Comparison of ENCODE assay signal across 9 cellular contexts in the genomic region with DNA sequence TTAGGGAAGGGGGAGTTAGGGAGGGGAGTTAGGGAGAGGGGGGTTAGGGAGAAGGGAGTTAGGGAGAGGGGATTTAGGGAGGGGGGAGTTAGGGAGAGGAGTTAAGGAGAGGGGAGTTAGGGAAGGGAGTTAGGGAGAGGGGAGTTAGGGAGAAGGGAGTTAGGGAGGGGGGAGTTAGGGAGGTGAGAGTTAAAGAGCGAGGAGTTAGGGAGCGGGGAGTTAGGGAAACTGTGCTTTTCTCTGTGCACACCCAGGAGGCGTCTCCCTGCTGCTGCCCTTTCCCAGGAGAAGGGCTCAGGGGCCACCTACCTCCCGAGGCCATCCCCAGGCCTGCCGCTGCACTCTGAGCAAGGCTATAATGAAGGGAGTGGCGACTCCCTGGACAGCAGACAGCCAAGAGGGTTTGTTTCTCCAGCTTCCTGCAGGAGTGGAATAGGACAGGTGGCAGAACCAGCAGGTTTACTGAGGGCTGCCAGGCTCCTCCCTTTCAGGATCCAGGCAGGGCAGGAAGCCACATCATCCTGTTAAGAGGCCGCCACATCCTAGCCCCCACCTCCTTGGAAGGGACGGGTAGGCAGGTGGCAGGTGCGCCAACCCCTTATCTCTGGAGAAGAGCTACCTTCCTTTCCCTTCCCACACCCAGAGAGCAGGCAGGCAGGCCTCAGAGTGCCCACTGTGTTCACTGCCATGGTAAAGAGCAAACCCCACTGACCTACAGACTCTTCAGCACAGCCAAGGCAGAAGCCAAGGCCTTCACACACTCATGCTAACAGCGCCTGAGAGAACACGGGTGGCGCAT. TPM values are rescaled to one million over a fixed set of nuclear protein-coding genes. Genes with fewer than 3 reads are reported as not detected.
DNase-seq lines count a peak whose midpoint lies in the region; ATAC-seq and TF ChIP-seq lines count a peak whose summit lies in the region.
"Had no signal": no experiment of that assay in that cellular context is flagged by ENCODE, and none has a peak within 500 bp of the region (broad histone marks: within the 10 kb centered on the region; RNA-seq: fewer than 3 reads in every experiment).

No MANE protein-coding gene starts in this region.

- H3K27ac Mint-ChIP-seq in CD8-positive, alpha-beta memory T cell = peak overlapping the region in 6 of 8 donors; percentile 17 to 89 (median 50)
- H3K27ac Mint-ChIP-seq in activated CD8-positive, alpha-beta T cell treated with anti-CD3 and anti-CD28 coated beads, Interleukin-2, amount 10 ng/mL, durations not matched to agents 7 days and 5 days = peak overlapping the region; percentile 77

- peaks cover 45 to 71% (median 52%) of the 10 kb centered on the region in 3 donors for H3K4me1 Mint-ChIP-seq in CD8-positive, alpha-beta memory T cell
- peaks cover 52% of the 10 kb centered on the region for H3K4me1 Mint-ChIP-seq in activated CD8-positive, alpha-beta T cell treated with anti-CD3 and anti-CD28 coated beads, Interleukin-2, amount 10 ng/mL, durations not matched to agents 7 days and 5 days (ENCODE audit: low read depth)

- peaks cover 0 to 10% of the 10 kb centered on the region in 2 donors for H3K27me3 Mint-ChIP-seq in CD8-positive, alpha-beta memory T cell
- no peaks in the 10 kb centered on the region for H3K27me3 Mint-ChIP-seq in activated CD8-positive, alpha-beta T cell treated with anti-CD3 and anti-CD28 coated beads, Interleukin-2, amount 10 ng/mL, durations not matched to agents 7 days and 5 days (ENCODE audit: low read depth)

- peaks cover 0 to 2% (median 0%) of the 10 kb centered on the region in 5 donors for H3K9me3 Mint-ChIP-seq in CD8-positive, alpha-beta memory T cell
- no peaks in the 10 kb centered on the region for H3K9me3 Mint-ChIP-seq in activated CD8-positive, alpha-beta T cell treated with anti-CD3 and anti-CD28 coated beads, Interleukin-2, amount 10 ng/mL, durations not matched to agents 7 days and 5 days (ENCODE audit: insufficient read depth)

- no peaks in the 10 kb centered on the region for H3K9me3 ChIP-seq in CD8-positive, alpha-beta memory T cell (ENCODE audit: low read length)

- H3K27me3 ChIP-seq in CD8-positive, alpha-beta memory T cell (ENCODE audit: insufficient read depth, low read length, poor library complexity, severe bottlenecking) = no peaks in the 10 kb centered on the region

- H3K4me1 ChIP-seq in CD8-positive, alpha-beta memory T cell (ENCODE audit: insufficient read depth, low read length) = peaks cover 48% of the 10 kb centered on the region

- DNase-seq in CD8-positive, alpha-beta memory T cell = no peak
- DNase-seq in NCI-H128 (lab: John Stamatoyannopoulos, UW; ENCODE audit: unreplicated experiment) (peak; percentile 37), mucosa of gallbladder (ENCODE audit: low spot score) (peak; percentile 65), GM10266 (ENCODE audit: extremely low spot score) (no peak)
- peak; percentile 43 for DNase-seq in activated CD8-positive, alpha-beta T cell treated with anti-CD3 and anti-CD28 coated beads, Interleukin-2, amount 10 ng/mL, durations not matched to agents 7 days and 5 days
- no peak for DNase-seq in NK-92 treated with Interleukin-12 subunit alpha and Interleukin-12 subunit beta, amount 100 ng/mL, for 24 hours (lab: John Stamatoyannopoulos, UW)
- DNase-seq in activated CD8-positive, alpha-beta memory T cell treated with anti-CD3 and anti-CD28 coated beads, Interleukin-2, amount 50 U/mL, for 4 hours = no peak
- DNase-seq: occipital lobe had no signal

- ATAC-seq in activated CD8-positive, alpha-beta T cell treated with anti-CD3 and anti-CD28 coated beads, Interleukin-2, amount 10 ng/mL, durations not matched to agents 7 days and 5 days = peak; percentile 4
- ATAC-seq in GM21526 (IDR thresholded peaks at IDR 0.05; ENCODE audit: low FRiP score, unreplicated experiment) = no peak

- H3K36me3 Mint-ChIP-seq in CD8-positive, alpha-beta memory T cell = peaks cover 0 to 46% (median 4%) of the 10 kb centered on the region in 3 donors
- peaks cover 32% of the 10 kb centered on the region for H3K36me3 Mint-ChIP-seq in activated CD8-positive, alpha-beta T cell treated with anti-CD3 and anti-CD28 coated beads, Interleukin-2, amount 10 ng/mL, durations not matched to agents 7 days and 5 days (ENCODE audit: low read depth)

- POLR2A ChIA-PET in CD8-positive, alpha-beta memory T cell (lab: Charles Lee) = no interaction called here
- POLR2A ChIA-PET in activated CD8-positive, alpha-beta T cell treated with anti-CD3 and anti-CD28 coated beads, Interleukin-2, amount 10 ng/mL, durations not matched to agents 7 days and 5 days (lab: Charles Lee) = interaction anchor here (1.1 kb wide), 1 partner anchor 16 kb away, joined by 3 read pairs; no protein-coding TSS in a partner anchor

- CTCF ChIA-PET in CD8-positive, alpha-beta memory T cell (lab: Charles Lee) = no interaction called here
- CTCF ChIA-PET in activated CD8-positive, alpha-beta T cell treated with anti-CD3 and anti-CD28 coated beads, Interleukin-2, amount 10 ng/mL, durations not matched to agents 7 days and 5 days (lab: Charles Lee) = interaction anchor here (0.9 kb wide), 1 partner anchor 172 kb away, joined by 3 read pairs; no protein-coding TSS in a partner anchor

- no peak for TF ChIP-seq CTCF in GM10266 (IDR thresholded peaks at IDR 0.05; ENCODE audit: control insufficient read depth, insufficient read depth, low read depth, missing control alignments)

- H3K36me3 ChIP-seq in CD8-positive, alpha-beta memory T cell (ENCODE audit: insufficient read depth, low read length) = no peaks in the 10 kb centered on the region

- H3K27ac ChIP-seq in CD8-positive, alpha-beta memory T cell (ENCODE audit: low read depth, low read length) = no peak overlapping the region

- H3K4me3 ChIP-seq in CD8-positive, alpha-beta memory T cell (ENCODE audit: low read length) = peak overlapping the region; percentile 31

- H3K4me3 Mint-ChIP-seq in CD8-positive, alpha-beta memory T cell = peak overlapping the region in 5 of 7 donors; percentile 1 to 58 (median 37)
- H3K4me3 Mint-ChIP-seq in activated CD8-positive, alpha-beta T cell treated with anti-CD3 and anti-CD28 coated beads, Interleukin-2, amount 10 ng/mL, durations not matched to agents 7 days and 5 days = no peak overlapping the region

RNA-seq across cellular contexts. Expression of a gene that starts 4.3 kb away (rescaled TPM):
- total RNA-seq in CD8-positive, alpha-beta memory T cell = 10 to 100 TPM; 45.5 to 47.3 TPM
- 13.4 TPM for polyA plus RNA-seq in CD8-positive, alpha-beta memory T cell
- 10 to 100 TPM; 74.4 to 78.5 TPM for total RNA-seq in activated CD8-positive, alpha-beta T cell treated with anti-CD3 and anti-CD28 coated beads, Interleukin-2, amount 10 ng/mL, durations not matched to agents 7 days and 5 days
- 132 TPM for total RNA-seq in mucosa of gallbladder

RNA-seq across cellular contexts. Expression of a gene that starts 18.7 kb away (rescaled TPM):
- under 1 TPM in 1 of 2 experiments, not detected in 1; 0.22 TPM for total RNA-seq in CD8-positive, alpha-beta memory T cell
- polyA plus RNA-seq in CD8-positive, alpha-beta memory T cell = not detected
- total RNA-seq in activated CD8-positive, alpha-beta T cell treated with anti-CD3 and anti-CD28 coated beads, Interleukin-2, amount 10 ng/mL, durations not matched to agents 7 days and 5 days = not detected
- total RNA-seq in mucosa of gallbladder = 45.3 TPM

RNA-seq across cellular contexts. Expression of a gene that starts 25.5 kb away (rescaled TPM):
- 1 to 10 TPM; 8.6 to 9.1 TPM for total RNA-seq in CD8-positive, alpha-beta memory T cell
- 23.1 TPM for polyA plus RNA-seq in CD8-positive, alpha-beta memory T cell
- total RNA-seq in activated CD8-positive, alpha-beta T cell treated with anti-CD3 and anti-CD28 coated beads, Interleukin-2, amount 10 ng/mL, durations not matched to agents 7 days and 5 days = 100 to 1,000 TPM; 172 to 181 TPM
- total RNA-seq in mucosa of gallbladder = 761 TPM

Comparison
In these comparisons a context has a peak if more than half of its experiments do, and no peak if none do; other contexts are left out.
1. DNase-seq: peak in NCI-H128 (single experiment), activated CD8-positive, alpha-beta T cell treated with anti-CD3 and anti-CD28 coated beads, Interleukin-2, amount 10 ng/mL, durations not matched to agents 7 days and 5 days (single experiment) and mucosa of gallbladder (single experiment); none in CD8-positive, alpha-beta memory T cell (0 of 5), NK-92 treated with Interleukin-12 subunit alpha and Interleukin-12 subunit beta, amount 100 ng/mL, for 24 hours (single experiment), GM10266 (single experiment) and activated CD8-positive, alpha-beta memory T cell treated with anti-CD3 and anti-CD28 coated beads, Interleukin-2, amount 50 U/mL, for 4 hours (single experiment).
2. RNA of a gene that starts 18.7 kb away (total RNA-seq): 45.3 TPM in mucosa of gallbladder (single experiment); 0.22 TPM in CD8-positive, alpha-beta memory T cell and not detected in activated CD8-positive, alpha-beta T cell treated with anti-CD3 and anti-CD28 coated beads, Interleukin-2, amount 10 ng/mL, durations not matched to agents 7 days and 5 days; every median in the first group is over 10 times any median in the second.
3. RNA of a gene that starts 25.5 kb away (total RNA-seq): 761 TPM in mucosa of gallbladder (single experiment) and 172 to 181 TPM in activated CD8-positive, alpha-beta T cell treated with anti-CD3 and anti-CD28 coated beads, Interleukin-2, amount 10 ng/mL, durations not matched to agents 7 days and 5 days; 8.6 to 9.1 TPM in CD8-positive, alpha-beta memory T cell; every median in the first group is over 10 times any median in the second.